In the genomic region with DNA sequence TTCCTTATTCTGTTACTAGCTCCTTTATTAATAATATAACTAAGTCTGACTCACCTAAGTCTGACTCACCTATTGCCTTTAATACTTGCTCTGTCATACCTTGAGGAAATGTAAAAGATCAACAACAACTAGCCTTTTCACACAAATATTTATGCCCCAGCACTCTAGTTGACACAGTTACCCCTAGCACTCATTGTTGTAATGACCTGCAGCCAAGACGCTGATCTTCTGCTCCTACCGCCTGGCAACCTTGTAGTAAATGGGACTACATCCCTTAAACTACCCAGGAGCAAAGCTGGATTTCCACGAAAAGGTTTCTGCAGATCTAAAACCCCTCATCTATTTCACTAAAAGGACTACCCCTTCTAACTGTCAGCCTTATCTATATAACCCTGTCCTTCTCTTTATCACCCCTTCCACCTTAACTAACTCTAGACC, we compare ENCODE assay signal across 10 cellular contexts.
DNase-seq lines count a peak whose midpoint lies in the region; ATAC-seq and TF ChIP-seq lines count a peak whose summit lies in the region.
"Had no signal": no experiment of that assay in that cellular context is flagged by ENCODE, and none has a peak within 500 bp of the region (broad histone marks: within the 10 kb centered on the region; RNA-seq: fewer than 3 reads in every experiment).

No MANE protein-coding gene starts in this region.

- no peaks in the 10 kb centered on the region for H3F3A ChIP-seq in GM23248 (ENCODE audit: insufficient read depth)

- no peak overlapping the region for H3K27ac ChIP-seq in GM23248
- H3K27ac ChIP-seq in foreskin keratinocyte = peak overlapping the region; percentile 85
- H3K27ac ChIP-seq: neutrophil had no signal

- H3K27me3 ChIP-seq in GM23248 (replicated peaks; ENCODE audit: insufficient read depth) (no peaks in the 10 kb centered on the region), foreskin keratinocyte (no peaks in the 10 kb centered on the region)
- H3K27me3 ChIP-seq: neutrophil had no signal

- no peaks in the 10 kb centered on the region for H3K9me3 ChIP-seq in GM23248 (ENCODE audit: low read depth)
- H3K9me3 ChIP-seq: neutrophil had no signal

- no peak overlapping the region for H3K4me3 ChIP-seq in GM23248

- no peaks in the 10 kb centered on the region for H3K9me2 ChIP-seq in GM23248 (ENCODE audit: insufficient read depth)

- TF ChIP-seq CTCF in foreskin keratinocyte (conservative IDR thresholded peaks at IDR 0.05) = no peak

- H3K36me3 ChIP-seq in GM23248 (ENCODE audit: low read depth) = no peaks in the 10 kb centered on the region
- H3K36me3 ChIP-seq: neutrophil had no signal

- 63 to 75% methylated on average over 3 of the region's 3 CpGs for WGBS in GM23248 (ENCODE audit: low coverage in 1 of 2, low lambda C conversion rate in 2 of 2, missing lambda C conversion rate in 2 of 2), 2 experiments

- H2AFZ ChIP-seq in GM23248 = no peak overlapping the region

- H3K4me1 ChIP-seq in GM23248 (ENCODE audit: insufficient read depth) = no peaks in the 10 kb centered on the region
- H3K4me1 ChIP-seq in foreskin keratinocyte = peaks cover 46% of the 10 kb centered on the region

- H3K4me2 ChIP-seq in GM23248 (ENCODE audit: unreplicated experiment) = no peak overlapping the region

- DNase-seq in GM23248 (peak; percentile 25), foreskin keratinocyte (peak; percentile 69 to 74), NCI-H2196 (lab: John Stamatoyannopoulos, UW; ENCODE audit: unreplicated experiment) (no peak), retina (no peak), NCI-H226 (no peak)
- no peak for DNase-seq in activated CD4-positive, alpha-beta T cell treated with anti-CD3 and anti-CD28 coated beads, Interleukin-2, amount 50 U/mL, for 48 hours
- DNase-seq: islet precursor cell had no signal

- H3K9ac ChIP-seq in GM23248 = no peak overlapping the region

- in situ Hi-C loops in GM23248 (cut with MboI) = no loop called here

- no peaks in the 10 kb centered on the region for H4K20me1 ChIP-seq in GM23248 (ENCODE audit: insufficient read depth)

- no peaks in the 10 kb centered on the region for H3K79me2 ChIP-seq in GM23248 (ENCODE audit: insufficient read depth)

- peak; percentile 20 for ATAC-seq in GM19035 (IDR thresholded peaks at IDR 0.05; ENCODE audit: unreplicated experiment)
- peak; percentile 37 for ATAC-seq in HG03457 (IDR thresholded peaks at IDR 0.05; ENCODE audit: unreplicated experiment)
- ATAC-seq in foreskin keratinocyte = peak; percentile 91

Comparison
In these comparisons a context has a peak if more than half of its experiments do, and no peak if none do; other contexts are left out.
1. ATAC-seq: peak in every context shown above with its lines; median percentile 91 in foreskin keratinocyte; 37 in HG03457; 20 in GM19035.
2. DNase-seq: peak in GM23248 (single experiment) and foreskin keratinocyte (2 of 2); none in NCI-H2196 (single experiment), activated CD4-positive, alpha-beta T cell treated with anti-CD3 and anti-CD28 coated beads, Interleukin-2, amount 50 U/mL, for 48 hours (0 of 2), retina (single experiment) and NCI-H226 (single experiment).